In the genomic region with DNA sequence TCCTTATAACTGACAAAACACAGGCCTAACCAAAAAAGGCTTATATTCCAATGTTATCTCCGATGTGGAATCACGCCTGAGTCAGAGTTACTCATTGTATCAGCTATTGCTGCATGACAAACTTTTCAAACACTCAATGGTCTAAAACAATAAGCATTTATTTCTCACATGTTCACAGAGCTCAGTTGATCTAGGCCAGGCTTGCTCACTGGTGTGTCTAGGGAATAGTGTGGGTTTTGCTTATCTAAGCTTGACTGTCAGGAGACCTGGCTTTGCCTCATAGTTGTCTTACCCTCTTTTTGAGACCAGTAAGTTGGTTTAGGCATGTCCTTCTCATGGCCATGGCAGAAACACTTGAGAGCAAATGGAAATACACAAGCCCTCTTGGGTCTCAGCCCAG, we compare ENCODE assay signal across 15 cellular contexts.
DNase-seq lines count a peak whose midpoint lies in the region; ATAC-seq and TF ChIP-seq lines count a peak whose summit lies in the region.
"Had no signal": no experiment of that assay in that cellular context is flagged by ENCODE, and none has a peak within 500 bp of the region (broad histone marks: within the 10 kb centered on the region; RNA-seq: fewer than 3 reads in every experiment).

No MANE protein-coding gene starts in this region.

- DNase-seq in AG09309 (ENCODE audit: low read depth) (peak; percentile 71), LHCN-M2 (ENCODE audit: low read depth) (peak; percentile 86), brain microvascular endothelial cell (peak; percentile 98), iris pigment epithelial cell (ENCODE audit: low read depth) (peak; percentile 90), NCI-H510A (lab: John Stamatoyannopoulos, UW) (no peak), NCI-H187 treated with DMSO at 0.1 percent for 48 hours (lab: John Stamatoyannopoulos, UW) (no peak), DMS114 treated with DMSO at 0.1 percent for 48 hours (lab: John Stamatoyannopoulos, UW; ENCODE audit: unreplicated experiment) (no peak)
- DNase-seq in stimulated activated naive CD8-positive, alpha-beta T cell treated with anti-CD3 and anti-CD28 coated beads, Interleukin-15, Interleukin-2, amounts not matched to agents 100 U/mL and 50 U/mL, for 24 hours, result no peak
- DNase-seq: activated CD8-positive, alpha-beta T cell treated with anti-CD3 and anti-CD28 coated beads for 36 hours; NCI-H1048; NCI-H82; stimulated activated CD4-positive, alpha-beta T cell treated with anti-CD3 and anti-CD28 coated beads, Interleukin-2, amount 100 ng/mL, for 48 hours; T-helper 2 cell had no signal

- no peaks in the 10 kb centered on the region for H3K36me3 ChIP-seq in brain microvascular endothelial cell (replicated peaks)

- no peaks in the 10 kb centered on the region for H3K27me3 ChIP-seq in brain microvascular endothelial cell (replicated peaks)
- H3K27me3 ChIP-seq: esophagus muscularis mucosa had no signal

- no peak for ATAC-seq in stimulated activated naive CD8-positive, alpha-beta T cell treated with anti-CD3 and anti-CD28 coated beads, Interleukin-15, Interleukin-2, amounts not matched to agents 100 U/mL and 50 U/mL, for 24 hours
- ATAC-seq: activated CD8-positive, alpha-beta T cell treated with anti-CD3 and anti-CD28 coated beads for 36 hours had no signal

- H3K4me3 ChIP-seq in AG09309 (ENCODE audit: control insufficient read depth, low read depth, low read length), result no peak overlapping the region
- H3K4me3 ChIP-seq in brain microvascular endothelial cell (ENCODE audit: low read depth, low read length), result no peak overlapping the region
- H3K4me3 ChIP-seq: esophagus muscularis mucosa had no signal

- TF ChIP-seq CTCF in AG09309 (IDR thresholded peaks at IDR 0.05; ENCODE audit: control insufficient read depth, insufficient read depth, low read depth, low read length, missing control alignments), result no peak
- TF ChIP-seq CTCF in brain microvascular endothelial cell (IDR thresholded peaks at IDR 0.05; ENCODE audit: low read depth, low read length, missing control alignments), result no peak

- peak overlapping the region; percentile 84 for H3K27ac ChIP-seq in brain microvascular endothelial cell
- H3K27ac ChIP-seq: C4-2B, esophagus muscularis mucosa had no signal

- in situ Hi-C loops in brain microvascular endothelial cell (cut with HindIII; ENCODE audit: low pct_ligation_motif_present, low sequenced_read_pairs), result no loop called here

Comparison
In these comparisons a context has a peak if more than half of its experiments do, and no peak if none do; other contexts are left out.
1. DNase-seq: peak in AG09309 (single experiment), LHCN-M2 (single experiment), brain microvascular endothelial cell (single experiment) and iris pigment epithelial cell (single experiment); none in NCI-H510A (single experiment), NCI-H187 treated with DMSO at 0.1 percent for 48 hours (single experiment), DMS114 treated with DMSO at 0.1 percent for 48 hours (single experiment) and stimulated activated naive CD8-positive, alpha-beta T cell treated with anti-CD3 and anti-CD28 coated beads, Interleukin-15, Interleukin-2, amounts not matched to agents 100 U/mL and 50 U/mL, for 24 hours (single experiment).